9 cellular contexts compared by ENCODE assay signal in genomic region chr4:89894654-89895652, GRCh38. TPM values are rescaled to one million over a fixed set of nuclear protein-coding genes. Genes with fewer than 3 reads are reported as not detected.
DNase-seq lines count a peak whose midpoint lies in the region; ATAC-seq and TF ChIP-seq lines count a peak whose summit lies in the region.
"Had no signal": no experiment of that assay in that cellular context is flagged by ENCODE, and none has a peak within 500 bp of the region (broad histone marks: within the 10 kb centered on the region; RNA-seq: fewer than 3 reads in every experiment).

Gene MMRN1, plus strand, starts transcription at chr4:89894854. Its CDS starts 118 bp downstream, at chr4:89894972.

- intact Hi-C loops in naive thymus-derived CD4-positive, alpha-beta T cell (cut with micrococcal nuclease): loop anchor here (2.0 to 5.0 kb wide), 2 partner anchors 58 kb away; partner anchors contain the start of gene SNCA (in 2 of the 2)
- intact Hi-C loops in gastrocnemius medialis (cut with DNase I; ENCODE audit: low total_unique reads): no loop called here

- TF ChIP-seq CTCF in gastrocnemius medialis (IDR thresholded peaks at IDR 0.05 in 4 of 5, conservative IDR thresholded peaks at IDR 0.05 in 1 of 5): no peak

- ATAC-seq in GM18511 (IDR thresholded peaks at IDR 0.05; ENCODE audit: unreplicated experiment): peak; percentile 75
- peak; percentile 53 for ATAC-seq in HG02610 (IDR thresholded peaks at IDR 0.05; ENCODE audit: unreplicated experiment)
- ATAC-seq in naive thymus-derived CD4-positive, alpha-beta T cell: peak; percentile 67
- no peak for ATAC-seq in gastrocnemius medialis

- H3K36me3 Mint-ChIP-seq in T-helper 1 cell treated with Interleukin-12 subunit alpha and Interleukin-12 subunit beta and Interleukin-4 antibody, amounts not matched to agents 30 μg/mL and 1 μg/mL, for 36 hours (ENCODE audit: low read depth): no peaks in the 10 kb centered on the region
- peaks cover 0 to 3% (median 0%) of the 10 kb centered on the region in 5 donors for H3K36me3 Mint-ChIP-seq in naive thymus-derived CD4-positive, alpha-beta T cell

- peaks cover 12 to 19% of the 10 kb centered on the region in 2 donors for H3K4me1 ChIP-seq in naive thymus-derived CD4-positive, alpha-beta T cell (ENCODE audit: control insufficient read depth in 2 of 2, insufficient read depth in 2 of 2, low read length in 2 of 2)
- H3K4me1 ChIP-seq in gastrocnemius medialis: peaks cover 0 to 4% of the 10 kb centered on the region in 2 donors

- H3K4me1 Mint-ChIP-seq in T-helper 1 cell treated with Interleukin-12 subunit alpha and Interleukin-12 subunit beta and Interleukin-4 antibody, amounts not matched to agents 30 μg/mL and 1 μg/mL, for 36 hours (ENCODE audit: low read depth): peaks cover 14% of the 10 kb centered on the region
- H3K4me1 Mint-ChIP-seq in naive thymus-derived CD4-positive, alpha-beta T cell: peaks cover 11 to 39% (median 26%) of the 10 kb centered on the region in 7 donors

- DNase-seq in naive thymus-derived CD4-positive, alpha-beta T cell: peak in 6 of 9 donors; percentile 1 to 28 (median 19)
- no peak for DNase-seq in gastrocnemius medialis
- DNase-seq in OCI-M1 (lab: John Stamatoyannopoulos, UW): no peak
- DNase-seq in activated CD8-positive, alpha-beta memory T cell treated with anti-CD3 and anti-CD28 coated beads, Interleukin-2, amount 50 U/mL, for 48 hours: no peak
- DNase-seq in activated CD4-positive, alpha-beta T cell treated with anti-CD3 and anti-CD28 coated beads, Interleukin-2, amount 50 U/mL, for 48 hours: no peak

- peaks cover 8% of the 10 kb centered on the region for H3K27me3 Mint-ChIP-seq in T-helper 1 cell treated with Interleukin-12 subunit alpha and Interleukin-12 subunit beta and Interleukin-4 antibody, amounts not matched to agents 30 μg/mL and 1 μg/mL, for 36 hours (ENCODE audit: low read depth)
- H3K27me3 Mint-ChIP-seq in naive thymus-derived CD4-positive, alpha-beta T cell: peaks cover 0 to 6% (median 0%) of the 10 kb centered on the region in 5 donors

- H3K27ac ChIP-seq in naive thymus-derived CD4-positive, alpha-beta T cell (ENCODE audit: low read depth, low read length): peak within 1 kb of the TSS; percentile 44
- H3K27ac ChIP-seq in gastrocnemius medialis: no peak within 1 kb of the TSS
- H3K27ac ChIP-seq: cardiac muscle cell had no signal

- POLR2A ChIA-PET in naive thymus-derived CD4-positive, alpha-beta T cell (lab: Charles Lee): interaction anchor here (0.6 kb wide), 1 partner anchor 644 kb away, joined by 3 read pairs; no protein-coding TSS in a partner anchor

- no peaks in the 10 kb centered on the region for H3K9me3 ChIP-seq in naive thymus-derived CD4-positive, alpha-beta T cell (ENCODE audit: control insufficient read depth in 2 of 3, low read length in 3 of 3)
- no peaks in the 10 kb centered on the region for H3K9me3 ChIP-seq in gastrocnemius medialis

- no peaks in the 10 kb centered on the region for H3K9me3 Mint-ChIP-seq in T-helper 1 cell treated with Interleukin-12 subunit alpha and Interleukin-12 subunit beta and Interleukin-4 antibody, amounts not matched to agents 30 μg/mL and 1 μg/mL, for 36 hours
- no peaks in the 10 kb centered on the region for H3K9me3 Mint-ChIP-seq in naive thymus-derived CD4-positive, alpha-beta T cell

- peak within 1 kb of the TSS; percentile 26 for H3K4me3 Mint-ChIP-seq in T-helper 1 cell treated with Interleukin-12 subunit alpha and Interleukin-12 subunit beta and Interleukin-4 antibody, amounts not matched to agents 30 μg/mL and 1 μg/mL, for 36 hours
- H3K4me3 Mint-ChIP-seq in naive thymus-derived CD4-positive, alpha-beta T cell: peak within 1 kb of the TSS; percentile 61 to 91 (median 73)

- CTCF ChIA-PET in naive thymus-derived CD4-positive, alpha-beta T cell (lab: Charles Lee): interaction anchor here (1.0 kb wide), 1 partner anchor 669 kb away, joined by 3 read pairs; no protein-coding TSS in a partner anchor

- in situ Hi-C loops in gastrocnemius medialis (cut with MboI; ENCODE audit: low sequenced_read_pairs in 4 of 4): no loop called here

- no peaks in the 10 kb centered on the region for H3K36me3 ChIP-seq in naive thymus-derived CD4-positive, alpha-beta T cell (ENCODE audit: control insufficient read depth in 2 of 3, insufficient read depth in 3 of 3, low read length in 3 of 3)
- H3K36me3 ChIP-seq in gastrocnemius medialis: no peaks in the 10 kb centered on the region
- H3K36me3 ChIP-seq: cardiac muscle cell had no signal

- TF ChIP-seq POLR2A in gastrocnemius medialis (IDR thresholded peaks at IDR 0.05): no peak

- H3K4me3 ChIP-seq in naive thymus-derived CD4-positive, alpha-beta T cell (ENCODE audit: low read length): peak within 1 kb of the TSS; percentile 12
- H3K4me3 ChIP-seq in gastrocnemius medialis: no peak within 1 kb of the TSS
- H3K4me3 ChIP-seq: cardiac muscle cell had no signal

- H3K27ac Mint-ChIP-seq in T-helper 1 cell treated with Interleukin-12 subunit alpha and Interleukin-12 subunit beta and Interleukin-4 antibody, amounts not matched to agents 30 μg/mL and 1 μg/mL, for 36 hours: no peak within 1 kb of the TSS
- peak within 1 kb of the TSS; percentile 44 to 91 (median 75) for H3K27ac Mint-ChIP-seq in naive thymus-derived CD4-positive, alpha-beta T cell

- H3K27me3 ChIP-seq in naive thymus-derived CD4-positive, alpha-beta T cell (ENCODE audit: control insufficient read depth in 2 of 2, insufficient read depth in 2 of 2, low read length in 2 of 2): no peaks in the 10 kb centered on the region
- H3K27me3 ChIP-seq in gastrocnemius medialis: no peaks in the 10 kb centered on the region
- H3K27me3 ChIP-seq: cardiac muscle cell had no signal

RNA-seq across cellular contexts. Expression of gene MMRN1, which starts in this region (rescaled TPM):
- total RNA-seq in naive thymus-derived CD4-positive, alpha-beta T cell: 1 to 10 TPM in 1 of 5 experiments, under 1 TPM in 4; 0.16 to 1.1 (median 0.51) TPM
- polyA plus RNA-seq in naive thymus-derived CD4-positive, alpha-beta T cell: 1 to 10 TPM in 1 of 2 donors, under 1 TPM in 1; 0.73 to 2.2 TPM
- 1 to 10 TPM in 3 of 4 donors, under 1 TPM in 1; 0.39 to 3.5 (median 2.3) TPM for total RNA-seq in gastrocnemius medialis

Comparison
In these comparisons a context has a peak if more than half of its experiments do, and no peak if none do; other contexts are left out.
1. ATAC-seq: peak in GM18511 (single experiment), HG02610 (single experiment) and naive thymus-derived CD4-positive, alpha-beta T cell (single experiment); none in gastrocnemius medialis (0 of 2).
2. DNase-seq: peak in naive thymus-derived CD4-positive, alpha-beta T cell (6 of 9); none in gastrocnemius medialis (0 of 2), OCI-M1 (single experiment), activated CD8-positive, alpha-beta memory T cell treated with anti-CD3 and anti-CD28 coated beads, Interleukin-2, amount 50 U/mL, for 48 hours (single experiment) and activated CD4-positive, alpha-beta T cell treated with anti-CD3 and anti-CD28 coated beads, Interleukin-2, amount 50 U/mL, for 48 hours (0 of 2).